In genomic region chr5:149445739-149446369, GRCh38 we compare ENCODE assay signal across 11 cellular contexts.
DNase-seq lines count a peak whose midpoint lies in the region; ATAC-seq and TF ChIP-seq lines count a peak whose summit lies in the region.
"Had no signal": no experiment of that assay in that cellular context is flagged by ENCODE, and none has a peak within 500 bp of the region (broad histone marks: within the 10 kb centered on the region; RNA-seq: fewer than 3 reads in every experiment).

No MANE protein-coding gene starts in this region.

- H3K27me3 ChIP-seq in thoracic aorta (replicated peaks; ENCODE audit: insufficient read depth) = no peaks in the 10 kb centered on the region

- H3K4me3 Mint-ChIP-seq in activated CD4-positive, alpha-beta T cell treated with anti-CD3 and anti-CD28 coated beads for 36 hours = no peak overlapping the region

- no peak overlapping the region for H3K27ac Mint-ChIP-seq in activated CD4-positive, alpha-beta T cell treated with anti-CD3 and anti-CD28 coated beads for 36 hours

- no peaks in the 10 kb centered on the region for H3K9me3 Mint-ChIP-seq in activated CD4-positive, alpha-beta T cell treated with anti-CD3 and anti-CD28 coated beads for 36 hours (ENCODE audit: low read depth)

- intact Hi-C loops in activated CD4-positive, alpha-beta T cell treated with anti-CD3 and anti-CD28 coated beads for 36 hours (cut with DNase I, micrococcal nuclease) = no loop called here

- in situ Hi-C loops in astrocyte of the cerebellum (cut with HindIII; ENCODE audit: low sequenced_read_pairs) (no loop called here), G401 (cut with HindIII; ENCODE audit: low sequenced_read_pairs) (no loop called here)

- H3K4me1 Mint-ChIP-seq in activated CD4-positive, alpha-beta T cell treated with anti-CD3 and anti-CD28 coated beads for 36 hours = peaks cover 2% of the 10 kb centered on the region

- TF ChIP-seq CTCF in astrocyte of the cerebellum (IDR thresholded peaks at IDR 0.05; ENCODE audit: low read depth, low read length, missing control alignments) (no peak), thoracic aorta (IDR thresholded peaks at IDR 0.05) (no peak)

- POLR2A ChIA-PET in activated CD4-positive, alpha-beta T cell treated with anti-CD3 and anti-CD28 coated beads for 36 hours (lab: Charles Lee) = interaction anchor here (0.6 to 0.7 kb wide), 2 partner anchors 12 to 40 kb away, joined by 4 to 6 read pairs; no protein-coding TSS in a partner anchor

- peaks cover 21 to 56% of the 10 kb centered on the region in 2 donors for H3K4me1 ChIP-seq in thoracic aorta (ENCODE audit: control insufficient read depth in 1 of 2, low read depth in 2 of 2)

- no peaks in the 10 kb centered on the region for H3K36me3 ChIP-seq in thoracic aorta

- no peaks in the 10 kb centered on the region for H3K27me3 Mint-ChIP-seq in activated CD4-positive, alpha-beta T cell treated with anti-CD3 and anti-CD28 coated beads for 36 hours

- DNase-seq in HT-29 (ENCODE audit: low spot score) (peak; percentile 78), astrocyte of the cerebellum (ENCODE audit: low read depth) (peak; percentile 97), iris pigment epithelial cell (ENCODE audit: low read depth) (peak; percentile 89), thoracic aorta (ENCODE audit: low spot score) (no peak), SK-N-DZ (ENCODE audit: low spot score) (no peak), G401 (ENCODE audit: low spot score) (no peak)
- no peak for DNase-seq in activated CD4-positive, alpha-beta T cell treated with anti-CD3 and anti-CD28 coated beads for 36 hours
- DNase-seq: hypothalamus, substantia nigra, T-helper 2 cell had no signal

- H3K9me3 ChIP-seq in thoracic aorta = no peaks in the 10 kb centered on the region

- peak; percentile 44 for ATAC-seq in thoracic aorta (ENCODE audit: insufficient number of reproducible peaks, low FRiP score, low read depth)
- no peak for ATAC-seq in GM19452 (IDR thresholded peaks at IDR 0.05; ENCODE audit: unreplicated experiment)
- no peak for ATAC-seq in activated CD4-positive, alpha-beta T cell treated with anti-CD3 and anti-CD28 coated beads for 36 hours

- no peak overlapping the region for H3K4me3 ChIP-seq in astrocyte of the cerebellum (ENCODE audit: low read depth, low read length)
- H3K4me3 ChIP-seq in thoracic aorta = no peak overlapping the region

- CTCF ChIA-PET in activated CD4-positive, alpha-beta T cell treated with anti-CD3 and anti-CD28 coated beads for 36 hours (lab: Charles Lee) = interaction anchor here (1.2 to 3.9 kb wide), 10 partner anchors 10 to 128 kb away, joined by 3 to 32 read pairs (median 8); no protein-coding TSS in a partner anchor

- peak overlapping the region; percentile 74 to 77 for H3K27ac ChIP-seq in thoracic aorta

- no peaks in the 10 kb centered on the region for H3K36me3 Mint-ChIP-seq in activated CD4-positive, alpha-beta T cell treated with anti-CD3 and anti-CD28 coated beads for 36 hours (ENCODE audit: low read depth)

Comparison
In these comparisons a context has a peak if more than half of its experiments do, and no peak if none do; other contexts are left out.
1. DNase-seq: peak in HT-29 (single experiment), astrocyte of the cerebellum (single experiment) and iris pigment epithelial cell (single experiment); none in thoracic aorta (single experiment), SK-N-DZ (single experiment), G401 (single experiment) and activated CD4-positive, alpha-beta T cell treated with anti-CD3 and anti-CD28 coated beads for 36 hours (single experiment).